Comparison of ENCODE assay signal across 1 cellular context in genomic region chr4:31088600-31089230, GRCh38.
A peak's percentile ranks its signal among the peaks of the same experiment; 100 is the strongest.
TF ChIP-seq lines count a peak whose summit lies in the region.

No MANE protein-coding gene starts in this region.

TF ChIP-seq in HEK293, 187 proteins besides CTCF, POLR2A, EP300 and RAD21 (continued from another document and continues in another):
- no peak for TF ChIP-seq ZNF280D (tag by site-specific recombination; IDR thresholded peaks at IDR 0.05)
- no peak for TF ChIP-seq ZNF76 (tag by site-specific recombination; IDR thresholded peaks at IDR 0.05; ENCODE audit: borderline replicate concordance, low read depth)
- TF ChIP-seq ZBTB7A (tag by site-specific recombination; IDR thresholded peaks at IDR 0.05; ENCODE audit: low read depth), result no peak
- no peak for TF ChIP-seq GLI4 (tag by site-specific recombination; IDR thresholded peaks at IDR 0.05)
- TF ChIP-seq ZNF585B (tag by site-specific recombination; IDR thresholded peaks at IDR 0.05), result no peak
- no peak for TF ChIP-seq ZNF423 (tag by site-specific recombination; IDR thresholded peaks at IDR 0.05)
- TF ChIP-seq, protein P1, sequence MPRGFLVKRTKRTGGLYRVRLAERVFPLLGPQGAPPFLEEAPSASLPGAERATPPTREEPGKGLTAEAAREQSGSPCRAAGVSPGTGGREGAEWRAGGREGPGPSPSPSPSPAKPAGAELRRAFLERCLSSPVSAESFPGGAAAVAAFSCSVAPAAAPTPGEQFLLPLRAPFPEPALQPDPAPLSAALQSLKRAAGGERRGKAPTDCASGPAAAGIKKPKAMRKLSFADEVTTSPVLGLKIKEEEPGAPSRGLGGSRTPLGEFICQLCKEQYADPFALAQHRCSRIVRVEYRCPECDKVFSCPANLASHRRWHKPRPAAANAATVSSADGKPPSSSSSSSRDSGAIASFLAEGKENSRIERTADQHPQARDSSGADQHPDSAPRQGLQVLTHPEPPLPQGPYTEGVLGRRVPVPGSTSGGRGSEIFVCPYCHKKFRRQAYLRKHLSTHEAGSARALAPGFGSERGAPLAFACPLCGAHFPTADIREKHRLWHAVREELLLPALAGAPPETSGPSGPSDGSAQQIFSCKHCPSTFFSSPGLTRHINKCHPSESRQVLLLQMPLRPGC (tag by site-specific recombination; IDR thresholded peaks at IDR 0.05), result 0 out of 2 replicates have a peak, but pooled peaks have one; percentile 58
- TF ChIP-seq PRDM4 (tag by site-specific recombination; IDR thresholded peaks at IDR 0.05), result peak; percentile 62; the same call in 1 of the 2 replicates
- 0 out of 2 replicates have a peak, but pooled peaks have one; percentile 42 for TF ChIP-seq ZBTB21 (tag by site-specific recombination; IDR thresholded peaks at IDR 0.05)
- TF ChIP-seq ZBTB48 (tag by site-specific recombination; IDR thresholded peaks at IDR 0.05), result no peak
- TF ChIP-seq KLF10 (tag by site-specific recombination; IDR thresholded peaks at IDR 0.05), result peak; percentile 39; the same call in 1 of the 2 replicates
- TF ChIP-seq ZNF394 (tag by site-specific recombination; IDR thresholded peaks at IDR 0.05; ENCODE audit: borderline replicate concordance), result no peak
- TF ChIP-seq ZEB2 (tag by site-specific recombination; IDR thresholded peaks at IDR 0.05), result no peak
- peak; percentile 71 for TF ChIP-seq ZNF843 (tag by site-specific recombination; IDR thresholded peaks at IDR 0.05)
- TF ChIP-seq BCL11A (tag by site-specific recombination; IDR thresholded peaks at IDR 0.05; ENCODE audit: low read depth), result peak; percentile 21; the same call in 1 of the 2 replicates
- no peak for TF ChIP-seq RBAK (tag by site-specific recombination; IDR thresholded peaks at IDR 0.05)
- TF ChIP-seq GLIS1 (tag by site-specific recombination; IDR thresholded peaks at IDR 0.05), result no peak
- TF ChIP-seq ZNF112 (tag by site-specific recombination; IDR thresholded peaks at IDR 0.05), result no peak
- no peak for TF ChIP-seq ZNF221 (tag by site-specific recombination; IDR thresholded peaks at IDR 0.05; ENCODE audit: borderline replicate concordance)
- no peak for TF ChIP-seq ZNF19 (tag by site-specific recombination; IDR thresholded peaks at IDR 0.05; ENCODE audit: low read depth)
- TF ChIP-seq ZFHX2 (tag by site-specific recombination; conservative IDR thresholded peaks at IDR 0.05), result no peak
- TF ChIP-seq ZNF776 (tag by site-specific recombination; IDR thresholded peaks at IDR 0.05; ENCODE audit: borderline replicate concordance), result no peak
- no peak for TF ChIP-seq ZFP3 (tag by site-specific recombination; IDR thresholded peaks at IDR 0.05; ENCODE audit: low read depth)
- no peak for TF ChIP-seq ZNF555 (tag by site-specific recombination; conservative IDR thresholded peaks at IDR 0.05)
- TF ChIP-seq ZNF501 (tag by site-specific recombination; IDR thresholded peaks at IDR 0.05), result no peak
- TF ChIP-seq, protein P2, sequence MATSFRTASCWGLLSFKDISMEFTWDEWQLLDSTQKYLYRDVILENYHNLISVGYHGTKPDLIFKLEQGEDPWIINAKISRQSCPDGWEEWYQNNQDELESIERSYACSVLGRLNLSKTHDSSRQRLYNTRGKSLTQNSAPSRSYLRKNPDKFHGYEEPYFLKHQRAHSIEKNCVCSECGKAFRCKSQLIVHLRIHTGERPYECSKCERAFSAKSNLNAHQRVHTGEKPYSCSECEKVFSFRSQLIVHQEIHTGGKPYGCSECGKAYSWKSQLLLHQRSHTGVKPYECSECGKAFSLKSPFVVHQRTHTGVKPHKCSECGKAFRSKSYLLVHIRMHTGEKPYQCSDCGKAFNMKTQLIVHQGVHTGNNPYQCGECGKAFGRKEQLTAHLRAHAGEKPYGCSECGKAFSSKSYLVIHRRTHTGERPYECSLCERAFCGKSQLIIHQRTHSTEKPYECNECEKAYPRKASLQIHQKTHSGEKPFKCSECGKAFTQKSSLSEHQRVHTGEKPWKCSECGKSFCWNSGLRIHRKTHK (tag by site-specific recombination; IDR thresholded peaks at IDR 0.05), result no peak
- no peak for TF ChIP-seq ZNF157 (tag by site-specific recombination; IDR thresholded peaks at IDR 0.05)
- TF ChIP-seq ZFP41 (tag by site-specific recombination; IDR thresholded peaks at IDR 0.05; ENCODE audit: borderline replicate concordance), result no peak
- TF ChIP-seq ZNF362 (tag by site-specific recombination; IDR thresholded peaks at IDR 0.05), result peak; percentile 68; the same call in 1 of the 2 replicates
- TF ChIP-seq PRDM6 (tag by site-specific recombination; IDR thresholded peaks at IDR 0.05), result peak; percentile 80
- TF ChIP-seq KLF16 (tag by site-specific recombination; IDR thresholded peaks at IDR 0.05), result no peak
- TF ChIP-seq IKZF3 (tag by site-specific recombination; IDR thresholded peaks at IDR 0.05), result no peak
- no peak for TF ChIP-seq ZNF16 (tag by site-specific recombination; IDR thresholded peaks at IDR 0.05; ENCODE audit: low read depth)
- peak; percentile 86 for TF ChIP-seq ZNF629 (tag by site-specific recombination; IDR thresholded peaks at IDR 0.05)
- no peak for TF ChIP-seq ZNF155 (tag by site-specific recombination; IDR thresholded peaks at IDR 0.05)
- TF ChIP-seq SALL2 (tag by site-specific recombination; IDR thresholded peaks at IDR 0.05; ENCODE audit: borderline replicate concordance), result no peak
- no peak for TF ChIP-seq ZBTB1 (tag by site-specific recombination; IDR thresholded peaks at IDR 0.05)
- TF ChIP-seq ZNF248 (tag by site-specific recombination; IDR thresholded peaks at IDR 0.05), result no peak
- no peak for TF ChIP-seq KLF1 (tag by site-specific recombination; IDR thresholded peaks at IDR 0.05)
- TF ChIP-seq WT1 (tag by site-specific recombination; IDR thresholded peaks at IDR 0.05), result no peak
- TF ChIP-seq, protein P3, sequence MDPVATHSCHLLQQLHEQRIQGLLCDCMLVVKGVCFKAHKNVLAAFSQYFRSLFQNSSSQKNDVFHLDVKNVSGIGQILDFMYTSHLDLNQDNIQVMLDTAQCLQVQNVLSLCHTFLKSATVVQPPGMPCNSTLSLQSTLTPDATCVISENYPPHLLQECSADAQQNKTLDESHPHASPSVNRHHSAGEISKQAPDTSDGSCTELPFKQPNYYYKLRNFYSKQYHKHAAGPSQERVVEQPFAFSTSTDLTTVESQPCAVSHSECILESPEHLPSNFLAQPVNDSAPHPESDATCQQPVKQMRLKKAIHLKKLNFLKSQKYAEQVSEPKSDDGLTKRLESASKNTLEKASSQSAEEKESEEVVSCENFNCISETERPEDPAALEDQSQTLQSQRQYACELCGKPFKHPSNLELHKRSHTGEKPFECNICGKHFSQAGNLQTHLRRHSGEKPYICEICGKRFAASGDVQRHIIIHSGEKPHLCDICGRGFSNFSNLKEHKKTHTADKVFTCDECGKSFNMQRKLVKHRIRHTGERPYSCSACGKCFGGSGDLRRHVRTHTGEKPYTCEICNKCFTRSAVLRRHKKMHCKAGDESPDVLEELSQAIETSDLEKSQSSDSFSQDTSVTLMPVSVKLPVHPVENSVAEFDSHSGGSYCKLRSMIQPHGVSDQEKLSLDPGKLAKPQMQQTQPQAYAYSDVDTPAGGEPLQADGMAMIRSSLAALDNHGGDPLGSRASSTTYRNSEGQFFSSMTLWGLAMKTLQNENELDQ (tag by site-specific recombination; IDR thresholded peaks at IDR 0.05; ENCODE audit: low read depth), result no peak
- no peak for TF ChIP-seq HOXD13 (CRISPR knock-in tag; IDR thresholded peaks at IDR 0.05; ENCODE audit: borderline replicate concordance)
- peak; percentile 63; the same call in 1 of the 2 replicates for TF ChIP-seq ZXDB (tag by site-specific recombination; IDR thresholded peaks at IDR 0.05)
- no peak for TF ChIP-seq ZNF529 (tag by site-specific recombination; IDR thresholded peaks at IDR 0.05; ENCODE audit: insufficient replicate concordance)
- no peak for TF ChIP-seq PRDM10 (tag by site-specific recombination; IDR thresholded peaks at IDR 0.05)
- no peak for TF ChIP-seq ZNF747 (tag by site-specific recombination; IDR thresholded peaks at IDR 0.05)
